ENCODE assay signal across 9 cellular contexts in genomic region chr10:79050896-79051555, GRCh38. TPM values are rescaled to one million over a fixed set of nuclear protein-coding genes. Genes with fewer than 3 reads are reported as not detected.
A peak's percentile ranks its signal among the peaks of the same experiment; 100 is the strongest.
DNase-seq lines count a peak whose midpoint lies in the region; ATAC-seq, FAIRE-seq and TF ChIP-seq lines count a peak whose summit lies in the region.
"Had no signal": no experiment of that assay in that cellular context is flagged by ENCODE, and none has a peak within 500 bp of the region (broad histone marks: within the 10 kb centered on the region; RNA-seq: fewer than 3 reads in every experiment).

No MANE protein-coding gene starts in this region.

- FAIRE-seq in pancreas (lab: Jason Lieb, UNC) = no peak
- FAIRE-seq: frontal cortex had no signal

- peak overlapping the region; percentile 11 for H3K4me3 Mint-ChIP-seq in endodermal cell
- H3K4me3 Mint-ChIP-seq in activated T-helper 2 cell treated with anti-CD3 and anti-CD28 coated beads, Interferon-gamma antibody, Interleukin-2, Interleukin-4, amounts not matched to agents 10 μg/mL and 5 μg/mL and 100 μg/mL, durations not matched to agents 14 hours and 24 hours and 36 hours (ENCODE audit: low read depth) = no peak overlapping the region

- no peaks in the 10 kb centered on the region for H3K9me3 Mint-ChIP-seq in endodermal cell
- H3K9me3 Mint-ChIP-seq in activated T-helper 2 cell treated with anti-CD3 and anti-CD28 coated beads, Interferon-gamma antibody, Interleukin-2, Interleukin-4, amounts not matched to agents 10 μg/mL and 5 μg/mL and 100 μg/mL, durations not matched to agents 14 hours and 24 hours and 36 hours = no peaks in the 10 kb centered on the region

- peak; percentile 28 to 58 (median 44) for ATAC-seq in pancreas

- TF ChIP-seq CTCF in C4-2B (conservative IDR thresholded peaks at IDR 0.05) = no peak
- no peak for TF ChIP-seq CTCF in endodermal cell (conservative IDR thresholded peaks at IDR 0.05)
- TF ChIP-seq CTCF in pancreas (IDR thresholded peaks at IDR 0.05) = no peak

- H3K4me3 ChIP-seq in endodermal cell (ENCODE audit: low read length) (no peak overlapping the region), pancreas (no peak overlapping the region)

- DNase-seq in endodermal cell (peak; percentile 44), pancreas (peak in 5 of 6 donors; percentile 18 to 53 (median 38)), DMS153 (lab: John Stamatoyannopoulos, UW) (no peak), NCI-H345 (lab: John Stamatoyannopoulos, UW) (no peak), NCI-H1048 (lab: John Stamatoyannopoulos, UW) (no peak)
- DNase-seq in activated T-helper 2 cell treated with anti-CD3 and anti-CD28 coated beads, Interferon-gamma antibody, Interleukin-2, Interleukin-4, amounts not matched to agents 10 μg/mL and 5 μg/mL and 100 μg/mL, durations not matched to agents 14 hours and 24 hours and 36 hours (ENCODE audit: low spot score) = no peak

- H3K27me3 ChIP-seq in endodermal cell (ENCODE audit: control insufficient read depth, insufficient read depth, low read length, poor library complexity, severe bottlenecking) = no peaks in the 10 kb centered on the region
- H3K27me3 ChIP-seq in pancreas = no peaks in the 10 kb centered on the region

- H3K27ac Mint-ChIP-seq in endodermal cell = peak overlapping the region; percentile 67
- H3K27ac Mint-ChIP-seq in activated T-helper 2 cell treated with anti-CD3 and anti-CD28 coated beads, Interferon-gamma antibody, Interleukin-2, Interleukin-4, amounts not matched to agents 10 μg/mL and 5 μg/mL and 100 μg/mL, durations not matched to agents 14 hours and 24 hours and 36 hours = no peak overlapping the region

- no peaks in the 10 kb centered on the region for H3K36me3 ChIP-seq in KOPT-K1 (ENCODE audit: insufficient read depth, low read length)
- H3K36me3 ChIP-seq in endodermal cell (ENCODE audit: control insufficient read depth, insufficient read depth, low read length) = no peaks in the 10 kb centered on the region
- no peaks in the 10 kb centered on the region for H3K36me3 ChIP-seq in pancreas

- H3K4me1 ChIP-seq in endodermal cell (ENCODE audit: control insufficient read depth, insufficient read depth, low read length) = peaks cover 33% of the 10 kb centered on the region
- H3K4me1 ChIP-seq in pancreas = peaks cover 8 to 50% (median 12%) of the 10 kb centered on the region in 3 donors

- peaks cover 38% of the 10 kb centered on the region for H3K4me1 Mint-ChIP-seq in endodermal cell
- H3K4me1 Mint-ChIP-seq in activated T-helper 2 cell treated with anti-CD3 and anti-CD28 coated beads, Interferon-gamma antibody, Interleukin-2, Interleukin-4, amounts not matched to agents 10 μg/mL and 5 μg/mL and 100 μg/mL, durations not matched to agents 14 hours and 24 hours and 36 hours (ENCODE audit: low read depth) = peaks cover 29% of the 10 kb centered on the region

- 78% methylated on average over 7 of the region's 7 CpGs for WGBS in endodermal cell (ENCODE audit: insufficient coverage in 1 of 2, insufficient read length in 1 of 2), 2 experiments
- 78 to 81% methylated on average over 7 of the region's 7 CpGs for WGBS in pancreas, 2 donors

- no peaks in the 10 kb centered on the region for H3K27me3 Mint-ChIP-seq in endodermal cell (ENCODE audit: insufficient read depth)
- H3K27me3 Mint-ChIP-seq in activated T-helper 2 cell treated with anti-CD3 and anti-CD28 coated beads, Interferon-gamma antibody, Interleukin-2, Interleukin-4, amounts not matched to agents 10 μg/mL and 5 μg/mL and 100 μg/mL, durations not matched to agents 14 hours and 24 hours and 36 hours (ENCODE audit: low read depth) = no peaks in the 10 kb centered on the region

- H3K27ac ChIP-seq in C4-2B = peak overlapping the region; percentile 77
- peak overlapping the region; percentile 13 for H3K27ac ChIP-seq in KOPT-K1 (ENCODE audit: low read depth, low read length, poor library complexity, severe bottlenecking)
- H3K27ac ChIP-seq in endodermal cell (ENCODE audit: low read depth, low read length) = no peak overlapping the region
- H3K27ac ChIP-seq in pancreas = peak overlapping the region in 2 of 4 donors; percentile 27 to 62

- intact Hi-C loops in pancreas (cut with DNase I) = loop anchor here in 1 of 3 donors (10.0 kb wide), 1 partner anchor 76 kb away; no protein-coding TSS in a partner anchor
- intact Hi-C loops in activated T-helper 2 cell treated with anti-CD3 and anti-CD28 coated beads, Interferon-gamma antibody, Interleukin-2, Interleukin-4, amounts not matched to agents 10 μg/mL and 5 μg/mL and 100 μg/mL, durations not matched to agents 14 hours and 24 hours and 36 hours (cut with micrococcal nuclease) = no loop called here

- no peaks in the 10 kb centered on the region for H3K9me3 ChIP-seq in KOPT-K1 (ENCODE audit: insufficient read depth, low read length, poor library complexity, severe bottlenecking)
- H3K9me3 ChIP-seq in endodermal cell (ENCODE audit: control insufficient read depth, low read length) = no peaks in the 10 kb centered on the region
- no peaks in the 10 kb centered on the region for H3K9me3 ChIP-seq in pancreas

- no peak overlapping the region for H3K9ac ChIP-seq in endodermal cell (ENCODE audit: extremely low read depth, low read length, poor library complexity, severe bottlenecking)

- H3K36me3 Mint-ChIP-seq in endodermal cell (ENCODE audit: low read depth) = no peaks in the 10 kb centered on the region
- H3K36me3 Mint-ChIP-seq in activated T-helper 2 cell treated with anti-CD3 and anti-CD28 coated beads, Interferon-gamma antibody, Interleukin-2, Interleukin-4, amounts not matched to agents 10 μg/mL and 5 μg/mL and 100 μg/mL, durations not matched to agents 14 hours and 24 hours and 36 hours (ENCODE audit: low read depth) = no peaks in the 10 kb centered on the region

RNA-seq across cellular contexts. Expression of gene ZMIZ1, which starts 17.7 kb away (rescaled TPM):
- total RNA-seq in endodermal cell = 10 to 100 TPM; 65.3 to 67.5 TPM
- polyA plus RNA-seq in endodermal cell (2013, experiment 1 of 2) = 77.5 TPM
- polyA plus RNA-seq in endodermal cell (2013, experiment 2 of 2) = 68.6 TPM
- 10 to 100 TPM; 21.3 to 45.0 (median 23.5) TPM for total RNA-seq in pancreas
- polyA plus RNA-seq in pancreas = 10 to 100 TPM; 14.5 to 20.8 TPM
- total RNA-seq in activated T-helper 2 cell treated with anti-CD3 and anti-CD28 coated beads, Interferon-gamma antibody, Interleukin-2, Interleukin-4, amounts not matched to agents 10 μg/mL and 5 μg/mL and 100 μg/mL, durations not matched to agents 14 hours and 24 hours and 36 hours = 79.2 and 80.4 TPM in 2 replicates

Comparison
In these comparisons a context has a peak if more than half of its experiments do, and no peak if none do; other contexts are left out.
1. DNase-seq: peak in endodermal cell (single experiment) and pancreas (5 of 6); none in activated T-helper 2 cell treated with anti-CD3 and anti-CD28 coated beads, Interferon-gamma antibody, Interleukin-2, Interleukin-4, amounts not matched to agents 10 μg/mL and 5 μg/mL and 100 μg/mL, durations not matched to agents 14 hours and 24 hours and 36 hours (single experiment), DMS153 (single experiment), NCI-H345 (single experiment) and NCI-H1048 (single experiment).